In genomic region chr21:28632718-28633408, GRCh38 we compare ENCODE assay signal across 11 cellular contexts.
A peak's percentile ranks its signal among the peaks of the same experiment; 100 is the strongest.
DNase-seq lines count a peak whose midpoint lies in the region; ATAC-seq and TF ChIP-seq lines count a peak whose summit lies in the region.
"Had no signal": no experiment of that assay in that cellular context is flagged by ENCODE, and none has a peak within 500 bp of the region (broad histone marks: within the 10 kb centered on the region; RNA-seq: fewer than 3 reads in every experiment).

No MANE protein-coding gene starts in this region.

- intact Hi-C loops in gastrocnemius medialis (cut with DNase I; ENCODE audit: low total_unique reads) (loop anchor here (10.0 kb wide), 1 partner anchor 118 kb away; no protein-coding TSS in a partner anchor), CD14-positive monocyte (cut with micrococcal nuclease) (no loop called here)

- in situ Hi-C loops in gastrocnemius medialis (cut with MboI; ENCODE audit: low sequenced_read_pairs in 4 of 4), result no loop called here

- no peak for TF ChIP-seq CTCF in gastrocnemius medialis (IDR thresholded peaks at IDR 0.05 in 4 of 5, conservative IDR thresholded peaks at IDR 0.05 in 1 of 5)
- no peak for TF ChIP-seq CTCF in CD14-positive monocyte (IDR thresholded peaks at IDR 0.05)

- H3K4me3 ChIP-seq in gastrocnemius medialis, result no peak overlapping the region

- peak; percentile 26 for ATAC-seq in activated T-helper 17 cell treated with anti-CD3 and anti-CD28 coated beads, Interleukin-2, amount 50 U/mL, for 72 hours (replicated peaks)
- no peak for ATAC-seq in gastrocnemius medialis
- no peak for ATAC-seq in T-cell (replicated peaks in 1 of 4)
- ATAC-seq: activated CD8-positive, alpha-beta memory T cell treated with anti-CD3 and anti-CD28 coated beads, Interleukin-2, amount 10 ng/mL, durations not matched to agents 7 days and 5 days; Panc1 had no signal

- no peaks in the 10 kb centered on the region for H3K27me3 ChIP-seq in gastrocnemius medialis

- peaks cover 7% of the 10 kb centered on the region for H3K4me1 Mint-ChIP-seq in activated T-helper 17 cell treated with anti-CD3 and anti-CD28 coated beads, Interleukin-2, amount 50 U/mL, for 72 hours
- H3K4me1 Mint-ChIP-seq in T-cell, result peaks cover 0 to 10% (median 1%) of the 10 kb centered on the region in 3 donors
- peaks cover 5% of the 10 kb centered on the region for H3K4me1 Mint-ChIP-seq in CD14-positive monocyte

- DNase-seq in ELR (ENCODE audit: low read depth), result peak; percentile 77
- DNase-seq in glomerular endothelial cell (ENCODE audit: extremely low read depth, low read depth, low spot score), result peak; percentile 18
- no peak for DNase-seq in gastrocnemius medialis
- DNase-seq in T-cell, result no peak
- DNase-seq in CD14-positive monocyte (ENCODE audit: low spot score), result no peak
- no peak for DNase-seq in activated CD4-positive, alpha-beta T cell treated with anti-CD3 and anti-CD28 coated beads for 4 hours
- DNase-seq in Kasumi-1 (lab: John Stamatoyannopoulos, UW), result no peak
- DNase-seq: activated CD8-positive, alpha-beta memory T cell treated with anti-CD3 and anti-CD28 coated beads, Interleukin-2, amount 10 ng/mL, durations not matched to agents 7 days and 5 days; Calu3 had no signal

- H3K27ac ChIP-seq in gastrocnemius medialis, result peak overlapping the region; percentile 56 to 70 (median 60)

- peaks cover 9 to 11% of the 10 kb centered on the region in 2 donors for H3K4me1 ChIP-seq in gastrocnemius medialis

- no peaks in the 10 kb centered on the region for H3K9me3 ChIP-seq in gastrocnemius medialis

- no peaks in the 10 kb centered on the region for H3K36me3 ChIP-seq in gastrocnemius medialis

- POLR2A ChIA-PET in T-cell (lab: Charles Lee), result interaction anchor here in 1 of 2 donors (0.7 kb wide), 1 partner anchor 261 kb away, joined by 3 read pairs; no protein-coding TSS in a partner anchor

- H3K4me3 Mint-ChIP-seq in activated T-helper 17 cell treated with anti-CD3 and anti-CD28 coated beads, Interleukin-2, amount 50 U/mL, for 72 hours, result no peak overlapping the region
- H3K4me3 Mint-ChIP-seq in T-cell, result no peak overlapping the region
- no peak overlapping the region for H3K4me3 Mint-ChIP-seq in CD14-positive monocyte
- H3K4me3 Mint-ChIP-seq: activated CD8-positive, alpha-beta memory T cell treated with anti-CD3 and anti-CD28 coated beads, Interleukin-2, amount 10 ng/mL, durations not matched to agents 7 days and 5 days had no signal

- no peaks in the 10 kb centered on the region for H3K27me3 Mint-ChIP-seq in activated T-helper 17 cell treated with anti-CD3 and anti-CD28 coated beads, Interleukin-2, amount 50 U/mL, for 72 hours
- H3K27me3 Mint-ChIP-seq in T-cell, result no peaks in the 10 kb centered on the region
- H3K27me3 Mint-ChIP-seq in CD14-positive monocyte (ENCODE audit: low read depth in 3 of 3), result peaks cover 0 to 2% (median 0%) of the 10 kb centered on the region in 3 donors
- H3K27me3 Mint-ChIP-seq: activated CD8-positive, alpha-beta memory T cell treated with anti-CD3 and anti-CD28 coated beads, Interleukin-2, amount 10 ng/mL, durations not matched to agents 7 days and 5 days had no signal

- no peaks in the 10 kb centered on the region for H3K36me3 Mint-ChIP-seq in activated T-helper 17 cell treated with anti-CD3 and anti-CD28 coated beads, Interleukin-2, amount 50 U/mL, for 72 hours (ENCODE audit: low read depth)
- H3K36me3 Mint-ChIP-seq in T-cell, result no peaks in the 10 kb centered on the region
- H3K36me3 Mint-ChIP-seq in CD14-positive monocyte, result no peaks in the 10 kb centered on the region

- H3K27ac Mint-ChIP-seq in activated T-helper 17 cell treated with anti-CD3 and anti-CD28 coated beads, Interleukin-2, amount 50 U/mL, for 72 hours, result peak overlapping the region; percentile 15
- H3K27ac Mint-ChIP-seq in T-cell, result no peak overlapping the region
- no peak overlapping the region for H3K27ac Mint-ChIP-seq in CD14-positive monocyte
- H3K27ac Mint-ChIP-seq: activated CD8-positive, alpha-beta memory T cell treated with anti-CD3 and anti-CD28 coated beads, Interleukin-2, amount 10 ng/mL, durations not matched to agents 7 days and 5 days had no signal

- no peak for TF ChIP-seq POLR2A in gastrocnemius medialis (IDR thresholded peaks at IDR 0.05)

- H3K9me3 Mint-ChIP-seq in activated T-helper 17 cell treated with anti-CD3 and anti-CD28 coated beads, Interleukin-2, amount 50 U/mL, for 72 hours, result no peaks in the 10 kb centered on the region
- no peaks in the 10 kb centered on the region for H3K9me3 Mint-ChIP-seq in T-cell
- H3K9me3 Mint-ChIP-seq in CD14-positive monocyte, result no peaks in the 10 kb centered on the region

- CTCF ChIA-PET in T-cell (lab: Charles Lee), result no interaction called here

Comparison
In these comparisons a context has a peak if more than half of its experiments do, and no peak if none do; other contexts are left out.
1. DNase-seq: peak in ELR (single experiment) and glomerular endothelial cell (single experiment); none in gastrocnemius medialis (0 of 2), T-cell (0 of 34), CD14-positive monocyte (single experiment), activated CD4-positive, alpha-beta T cell treated with anti-CD3 and anti-CD28 coated beads for 4 hours (0 of 2) and Kasumi-1 (0 of 2).